ENCODE assay signal across 14 cellular contexts in the genomic region with DNA sequence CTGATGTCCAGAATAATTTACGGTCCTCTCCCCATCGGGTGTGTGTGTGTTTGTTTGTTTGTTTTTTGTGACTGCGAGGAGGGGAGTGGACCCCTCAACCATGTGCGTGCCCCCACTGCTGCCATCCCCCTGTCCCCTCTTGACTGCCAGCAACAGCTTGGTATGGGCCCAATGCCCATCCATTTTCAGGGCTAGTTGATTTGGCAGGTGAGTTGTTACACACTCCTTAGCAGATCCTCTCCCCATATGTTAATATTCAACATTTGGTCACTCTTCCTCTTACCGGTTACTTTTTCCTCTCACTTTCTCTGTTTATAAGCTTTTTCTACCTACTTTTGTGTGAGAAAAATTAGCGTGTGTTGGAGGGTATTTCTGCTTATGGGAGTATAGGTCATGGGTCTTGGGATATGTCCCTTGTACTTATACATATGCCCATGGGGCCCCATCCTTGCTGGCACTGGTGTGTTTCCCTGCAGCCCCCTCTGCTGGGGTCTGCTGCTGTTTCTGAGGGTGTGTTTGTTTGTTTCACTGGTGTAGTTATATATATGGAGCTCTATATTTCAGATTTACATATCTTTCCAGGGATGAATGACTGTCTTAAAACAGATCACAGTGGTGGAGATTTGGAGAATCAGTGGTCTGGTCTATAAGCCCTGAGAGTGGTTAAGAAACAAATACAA.
"Had no signal": no experiment of that assay in that cellular context is flagged by ENCODE, and none has a peak within 500 bp of the region (broad histone marks: within the 10 kb centered on the region; RNA-seq: fewer than 3 reads in every experiment).

No MANE protein-coding gene starts in this region.

- H3K27me3 Mint-ChIP-seq: activated CD4-positive, alpha-beta T cell treated with anti-CD3 and anti-CD28 coated beads for 36 hours; activated naive CD8-positive, alpha-beta T cell; naive thymus-derived CD8-positive, alpha-beta T cell; stimulated activated naive B cell treated with anti-CD40 and anti-IgM and Interleukin-4, amounts not matched to agents 10 μg/mL and 1 μg/mL and 100 μg/mL, for 72 hours had no signal

- H2AFZ ChIP-seq: parathyroid adenoma had no signal

- H3K27ac Mint-ChIP-seq: activated CD4-positive, alpha-beta T cell treated with anti-CD3 and anti-CD28 coated beads for 36 hours; activated naive CD8-positive, alpha-beta T cell; naive thymus-derived CD8-positive, alpha-beta T cell; stimulated activated naive B cell treated with anti-CD40 and anti-IgM and Interleukin-4, amounts not matched to agents 10 μg/mL and 1 μg/mL and 100 μg/mL, for 72 hours; T-helper 2 cell treated with Interferon-gamma antibody and Interleukin-4, amounts not matched to agents 5 μg/mL and 100 μg/mL, for 36 hours had no signal

- H3K27ac ChIP-seq: body of pancreas, coronary artery, lower lobe of right lung, neutrophil, parathyroid adenoma, sigmoid colon had no signal

- DNase-seq: activated CD4-positive, alpha-beta T cell treated with anti-CD3 and anti-CD28 coated beads for 36 hours; activated CD4-positive, alpha-beta T cell treated with anti-CD3 and anti-CD28 coated beads, Interleukin-2, amount 50 U/mL, for 48 hours; activated gamma-delta T cell treated with Interleukin-2 at 50 U/mL for 16 hours; amygdala; body of pancreas; lower lobe of right lung; naive thymus-derived CD8-positive, alpha-beta T cell; sigmoid colon; stimulated activated naive B cell treated with anti-CD40 and anti-IgM and Interleukin-4, amounts not matched to agents 10 μg/mL and 1 μg/mL and 100 μg/mL, for 72 hours had no signal

- H3K4me3 Mint-ChIP-seq: activated CD4-positive, alpha-beta T cell treated with anti-CD3 and anti-CD28 coated beads for 36 hours; activated naive CD8-positive, alpha-beta T cell; naive thymus-derived CD8-positive, alpha-beta T cell; stimulated activated naive B cell treated with anti-CD40 and anti-IgM and Interleukin-4, amounts not matched to agents 10 μg/mL and 1 μg/mL and 100 μg/mL, for 72 hours; T-helper 2 cell treated with Interferon-gamma antibody and Interleukin-4, amounts not matched to agents 5 μg/mL and 100 μg/mL, for 36 hours had no signal

- H3K27me3 ChIP-seq: body of pancreas, sigmoid colon had no signal

- ATAC-seq: activated CD4-positive, alpha-beta T cell treated with anti-CD3 and anti-CD28 coated beads for 36 hours; body of pancreas; lower lobe of right lung; naive thymus-derived CD8-positive, alpha-beta T cell; stimulated activated naive B cell treated with anti-CD40 and anti-IgM and Interleukin-4, amounts not matched to agents 10 μg/mL and 1 μg/mL and 100 μg/mL, for 72 hours had no signal

- H3K9me3 ChIP-seq: body of pancreas, lower lobe of right lung, neutrophil, sigmoid colon had no signal

- H3K4me1 ChIP-seq: body of pancreas, lower lobe of right lung had no signal

- H3K9me3 Mint-ChIP-seq: naive thymus-derived CD8-positive, alpha-beta T cell; stimulated activated naive B cell treated with anti-CD40 and anti-IgM and Interleukin-4, amounts not matched to agents 10 μg/mL and 1 μg/mL and 100 μg/mL, for 72 hours; T-helper 2 cell treated with Interferon-gamma antibody and Interleukin-4, amounts not matched to agents 5 μg/mL and 100 μg/mL, for 36 hours had no signal

- H3K36me3 ChIP-seq: lower lobe of right lung, neutrophil, sigmoid colon had no signal

- H3K79me2 ChIP-seq: parathyroid adenoma had no signal

- H3K4me1 Mint-ChIP-seq: activated CD4-positive, alpha-beta T cell treated with anti-CD3 and anti-CD28 coated beads for 36 hours; stimulated activated naive B cell treated with anti-CD40 and anti-IgM and Interleukin-4, amounts not matched to agents 10 μg/mL and 1 μg/mL and 100 μg/mL, for 72 hours had no signal

- H3K4me3 ChIP-seq: body of pancreas, coronary artery, lower lobe of right lung, sigmoid colon had no signal

- H3K9ac ChIP-seq: parathyroid adenoma had no signal
